8 cellular contexts compared by ENCODE assay signal in genomic region chr19:8505680-8506401, GRCh38. TPM values are rescaled to one million over a fixed set of nuclear protein-coding genes. Genes with fewer than 3 reads are reported as not detected.
A peak's percentile ranks its signal among the peaks of the same experiment; 100 is the strongest.
DNase-seq lines count a peak whose midpoint lies in the region; ATAC-seq, FAIRE-seq and TF ChIP-seq lines count a peak whose summit lies in the region.

No MANE protein-coding gene starts in this region.

- peak; percentile 86 for TF ChIP-seq CTCF in GM13976 (IDR thresholded peaks at IDR 0.05; ENCODE audit: borderline replicate concordance, control extremely low read depth, extremely low read depth, insufficient read depth, missing control alignments)

- H3K4me2 ChIP-seq in neuronal stem cell (ENCODE audit: insufficient read depth, low read length, poor library complexity, severe bottlenecking), result peak overlapping the region; percentile 81

- H2BK15ac ChIP-seq in neuronal stem cell (ENCODE audit: low read length), result peak overlapping the region; percentile 53

- H3K4ac ChIP-seq in neuronal stem cell (ENCODE audit: low read length), result peak overlapping the region; percentile 53

- no peak overlapping the region for H4K91ac ChIP-seq in neuronal stem cell (ENCODE audit: low read depth, low read length, poor library complexity)

- H2AK5ac ChIP-seq in neuronal stem cell (ENCODE audit: low read depth, low read length), result peak overlapping the region; percentile 46

- in situ Hi-C loops in GM13976 (cut with MboI; ENCODE audit: low sequenced_read_pairs, unreplicated experiment), result no loop called here

- peak overlapping the region; percentile 98 for H3K18ac ChIP-seq in neuronal stem cell (ENCODE audit: low read length)

- H2BK5ac ChIP-seq in neuronal stem cell (ENCODE audit: low read length), result peak overlapping the region; percentile 94

- DNase-seq in GM13976 (ENCODE audit: low spot score) (peak; percentile 87), SHP77 (lab: John Stamatoyannopoulos, UW) (peak; percentile 66 to 69), frontal cortex (ENCODE audit: low spot score in 2 of 2) (peak; percentile 89 to 92), neuronal stem cell (ENCODE audit: low spot score) (peak; percentile 83)
- peak; percentile 32 to 66 (median 45) for DNase-seq in activated naive CD4-positive, alpha-beta T cell (lab: John Stamatoyannopoulos, UW)

- peak overlapping the region; percentile 84 for H3K27ac ChIP-seq in neuronal stem cell (replicated peaks; ENCODE audit: low read length)
- no peak overlapping the region for H3K27ac ChIP-seq in subcutaneous abdominal adipose tissue (ENCODE audit: low read depth, low read length)

- peak overlapping the region; percentile 98 for H2AFZ ChIP-seq in neuronal stem cell (ENCODE audit: low read length)

- no peaks in the 10 kb centered on the region for H3K9me3 ChIP-seq in neuronal stem cell (replicated peaks in 1 of 2; ENCODE audit: control insufficient read depth in 2 of 2, insufficient read depth in 1 of 2, low read depth in 1 of 2, low read length in 2 of 2)
- H3K9me3 ChIP-seq in subcutaneous abdominal adipose tissue (ENCODE audit: control insufficient read depth in 5 of 5, low read length in 5 of 5), result no peaks in the 10 kb centered on the region

- H2BK12ac ChIP-seq in neuronal stem cell (ENCODE audit: low read length), result peak overlapping the region; percentile 73

- peak overlapping the region; percentile 90 for H3K23ac ChIP-seq in neuronal stem cell (ENCODE audit: low read depth, low read length, poor library complexity)

- peak overlapping the region; percentile 61 for H2BK120ac ChIP-seq in neuronal stem cell (ENCODE audit: low read depth, low read length)

- no peaks in the 10 kb centered on the region for H3K79me1 ChIP-seq in neuronal stem cell (ENCODE audit: low read depth, low read length)

- H3K9ac ChIP-seq in neuronal stem cell (ENCODE audit: low read depth, low read length, poor library complexity), result peak overlapping the region; percentile 83
- peak overlapping the region in 4 of 5 donors; percentile 63 to 72 (median 70) for H3K9ac ChIP-seq in subcutaneous abdominal adipose tissue (ENCODE audit: low read length in 5 of 5)

- no peaks in the 10 kb centered on the region for H3K27me3 ChIP-seq in neuronal stem cell (ENCODE audit: control insufficient read depth in 3 of 3, insufficient read depth in 3 of 3, low read depth in 1 of 3, low read length in 3 of 3)
- no peaks in the 10 kb centered on the region for H3K27me3 ChIP-seq in subcutaneous abdominal adipose tissue (ENCODE audit: control insufficient read depth in 5 of 5, insufficient read depth in 4 of 5, low read length in 5 of 5)

- H3K4me3 ChIP-seq in neuronal stem cell (ENCODE audit: low read length in 2 of 2), result peak overlapping the region; percentile 45 to 79
- H3K4me3 ChIP-seq in subcutaneous abdominal adipose tissue (ENCODE audit: low read depth in 1 of 5, low read length in 5 of 5), result peak overlapping the region in 4 of 5 donors; percentile 59 to 78 (median 72)

- ATAC-seq in GM21381 (IDR thresholded peaks at IDR 0.05; ENCODE audit: unreplicated experiment), result no peak

- no peak for FAIRE-seq in frontal cortex (lab: Jason Lieb, UNC)

- WGBS in neuronal stem cell (ENCODE audit: extremely low coverage in 2 of 2, insufficient read length in 2 of 2, insufficient replicate concordance in 1 of 2), 2 donors, result no CpG with 5 or more reads among the region's 56 CpGs

- H3K36me3 ChIP-seq in neuronal stem cell (replicated peaks in 1 of 2; ENCODE audit: control insufficient read depth in 2 of 2, insufficient read depth in 2 of 2, low read length in 2 of 2) (peaks cover 1 to 7% of the 10 kb centered on the region in 2 donors), subcutaneous abdominal adipose tissue (ENCODE audit: control insufficient read depth in 5 of 5, insufficient read depth in 5 of 5, low read length in 5 of 5) (peaks cover 0 to 5% (median 0%) of the 10 kb centered on the region in 5 donors)

- peak overlapping the region; percentile 65 for H4K8ac ChIP-seq in neuronal stem cell (ENCODE audit: low read depth, low read length)

- H3K4me1 ChIP-seq in neuronal stem cell (ENCODE audit: control insufficient read depth in 2 of 2, insufficient read depth in 1 of 2, low read depth in 1 of 2, low read length in 2 of 2) (peaks cover 7 to 9% of the 10 kb centered on the region in 2 donors), subcutaneous abdominal adipose tissue (ENCODE audit: control insufficient read depth in 5 of 5, insufficient read depth in 5 of 5, low read length in 5 of 5) (peaks cover 0 to 20% (median 16%) of the 10 kb centered on the region in 5 donors)

- TF ChIP-seq EP300 in Ishikawa (IDR thresholded peaks at IDR 0.05; ENCODE audit: borderline replicate concordance), result no peak

- H3K14ac ChIP-seq in neuronal stem cell (ENCODE audit: low read length), result no peak overlapping the region

- peak; percentile 65 for TF ChIP-seq RAD21 in Ishikawa (IDR thresholded peaks at IDR 0.05; ENCODE audit: low read depth)

TF ChIP-seq in Ishikawa, 13 proteins besides CTCF, POLR2A, EP300 and RAD21:
- TF ChIP-seq TAF1 (IDR thresholded peaks at IDR 0.05; ENCODE audit: low read depth) (no peak), TCF12 (IDR thresholded peaks at IDR 0.05; ENCODE audit: low read depth) (peak; percentile 50; the same call in 1 of the 2 replicates), REST (IDR thresholded peaks at IDR 0.05; ENCODE audit: low read depth) (no peak), ZBTB7A (IDR thresholded peaks at IDR 0.05; ENCODE audit: low read depth) (peak; percentile 84), USF1 (IDR thresholded peaks at IDR 0.05) (peak; percentile 74), TEAD4 (IDR thresholded peaks at IDR 0.05) (peak; percentile 22; the same call in 1 of the 2 replicates), NFIC (IDR thresholded peaks at IDR 0.05) (0 out of 2 replicates have a peak, but pooled peaks have one; percentile 37), MAX (IDR thresholded peaks at IDR 0.05) (peak; percentile 81), EGR1 (IDR thresholded peaks at IDR 0.05) (peak; percentile 61)

RNA-seq across cellular contexts. Expression of gene PRAM1, which starts 3.4 kb away (rescaled TPM):
- total RNA-seq in frontal cortex, result not detected
- 1.2 TPM for polyA plus RNA-seq in neuronal stem cell (2013, experiment 1 of 2)
- polyA plus RNA-seq in neuronal stem cell (2013, experiment 2 of 2), result 1.2 TPM

RNA-seq across cellular contexts. Expression of gene ZNF414, which starts 8.1 kb away (rescaled TPM):
- total RNA-seq in frontal cortex, result 2.4 TPM
- polyA plus RNA-seq in neuronal stem cell (2013, experiment 1 of 2), result 32.3 TPM
- polyA plus RNA-seq in neuronal stem cell (2013, experiment 2 of 2), result 33.4 TPM
